11 cellular contexts compared by ENCODE assay signal in the genomic region with DNA sequence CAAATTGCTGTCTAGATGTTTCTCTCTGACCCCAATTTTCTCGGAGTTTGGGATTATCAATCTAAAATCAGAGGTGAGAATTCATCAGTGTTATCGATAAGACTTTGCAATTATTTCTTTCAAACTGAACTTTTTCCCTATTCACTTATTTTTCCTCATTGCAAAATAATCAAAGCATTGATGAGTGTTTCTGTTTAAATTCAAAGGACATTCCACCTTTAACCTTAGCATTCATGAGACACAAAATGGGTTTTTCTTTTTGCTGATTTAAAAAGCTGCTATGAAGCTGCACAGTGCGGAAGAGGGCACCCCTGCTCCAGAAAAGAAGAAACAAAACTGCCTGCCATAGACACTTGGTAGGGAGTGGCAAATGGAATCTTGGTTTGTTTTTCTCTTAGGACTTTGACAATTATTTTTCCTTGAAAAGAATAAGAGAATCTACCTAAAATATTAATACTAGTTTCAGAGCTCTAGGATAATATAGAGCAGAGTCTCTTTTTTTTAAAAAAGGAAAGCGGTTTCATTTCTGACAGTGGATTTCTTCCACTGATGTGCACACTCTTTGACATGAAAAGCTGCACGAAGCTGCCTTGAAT.
DNase-seq lines count a peak whose midpoint lies in the region; ATAC-seq lines count a peak whose summit lies in the region.
"Had no signal": no experiment of that assay in that cellular context is flagged by ENCODE, and none has a peak within 500 bp of the region (broad histone marks: within the 10 kb centered on the region; RNA-seq: fewer than 3 reads in every experiment).

No MANE protein-coding gene starts in this region.

- peak overlapping the region; percentile 98 for H3K27ac Mint-ChIP-seq in stimulated activated naive CD8-positive, alpha-beta T cell treated with anti-CD3 and anti-CD28 coated beads, Interleukin-15, Interleukin-2, amounts not matched to agents 100 ng/mL and 50 ng/mL, for 24 hours
- peak overlapping the region; percentile 90 for H3K27ac Mint-ChIP-seq in activated T-helper 1 cell treated with anti-CD3 and anti-CD28 coated beads, Interleukin-12 subunit alpha, Interleukin-12 subunit beta, Interleukin-2, Interleukin-4 antibody, amounts not matched to agents 30 ng/mL and 10 ng/mL and 1 ng/mL, durations not matched to agents 14 hours and 24 hours and 36 hours

- H3K4me3 Mint-ChIP-seq in stimulated activated naive CD8-positive, alpha-beta T cell treated with anti-CD3 and anti-CD28 coated beads, Interleukin-15, Interleukin-2, amounts not matched to agents 100 ng/mL and 50 ng/mL, for 24 hours = peak overlapping the region; percentile 71
- H3K4me3 Mint-ChIP-seq in activated T-helper 1 cell treated with anti-CD3 and anti-CD28 coated beads, Interleukin-12 subunit alpha, Interleukin-12 subunit beta, Interleukin-2, Interleukin-4 antibody, amounts not matched to agents 30 ng/mL and 10 ng/mL and 1 ng/mL, durations not matched to agents 14 hours and 24 hours and 36 hours = peak overlapping the region; percentile 51
- H3K4me3 Mint-ChIP-seq: CD4-positive, alpha-beta memory T cell had no signal

- no peak for ATAC-seq in stimulated activated naive CD8-positive, alpha-beta T cell treated with anti-CD3 and anti-CD28 coated beads, Interleukin-15, Interleukin-2, amounts not matched to agents 100 U/mL and 50 U/mL, for 24 hours
- ATAC-seq in GM21825 (IDR thresholded peaks at IDR 0.05; ENCODE audit: unreplicated experiment) = no peak
- no peak for ATAC-seq in GM19351 (IDR thresholded peaks at IDR 0.05; ENCODE audit: unreplicated experiment)

- H3K27me3 Mint-ChIP-seq in stimulated activated naive CD8-positive, alpha-beta T cell treated with anti-CD3 and anti-CD28 coated beads, Interleukin-15, Interleukin-2, amounts not matched to agents 100 ng/mL and 50 ng/mL, for 24 hours = no peaks in the 10 kb centered on the region
- peaks cover 2% of the 10 kb centered on the region for H3K27me3 Mint-ChIP-seq in activated T-helper 1 cell treated with anti-CD3 and anti-CD28 coated beads, Interleukin-12 subunit alpha, Interleukin-12 subunit beta, Interleukin-2, Interleukin-4 antibody, amounts not matched to agents 30 ng/mL and 10 ng/mL and 1 ng/mL, durations not matched to agents 14 hours and 24 hours and 36 hours (ENCODE audit: insufficient read depth)

- DNase-seq in stimulated activated naive CD8-positive, alpha-beta T cell treated with anti-CD3 and anti-CD28 coated beads, Interleukin-15, Interleukin-2, amounts not matched to agents 100 U/mL and 50 U/mL, for 24 hours = no peak
- DNase-seq in activated T-helper 1 cell treated with anti-CD3 and anti-CD28 coated beads, Interleukin-12 subunit alpha, Interleukin-12 subunit beta, Interleukin-2, Interleukin-4 antibody, amounts not matched to agents 30 ng/mL and 10 ng/mL and 1 ng/mL, durations not matched to agents 14 hours and 24 hours and 36 hours (ENCODE audit: low spot score) = no peak
- peak; percentile 26 for DNase-seq in globus pallidus (ENCODE audit: low spot score)
- DNase-seq in NCI-H2029 treated with DMSO at 0.1 percent for 48 hours (lab: John Stamatoyannopoulos, UW) = no peak
- DNase-seq in stimulated activated naive CD4-positive, alpha-beta T cell (lab: John Stamatoyannopoulos, UW) = no peak
- DNase-seq: CD4-positive, alpha-beta memory T cell; cerebellar nuclear complex; glutamatergic neuron had no signal

- H3K9me3 Mint-ChIP-seq in stimulated activated naive CD8-positive, alpha-beta T cell treated with anti-CD3 and anti-CD28 coated beads, Interleukin-15, Interleukin-2, amounts not matched to agents 100 ng/mL and 50 ng/mL, for 24 hours = no peaks in the 10 kb centered on the region
- peaks cover 6% of the 10 kb centered on the region for H3K9me3 Mint-ChIP-seq in activated T-helper 1 cell treated with anti-CD3 and anti-CD28 coated beads, Interleukin-12 subunit alpha, Interleukin-12 subunit beta, Interleukin-2, Interleukin-4 antibody, amounts not matched to agents 30 ng/mL and 10 ng/mL and 1 ng/mL, durations not matched to agents 14 hours and 24 hours and 36 hours
- H3K9me3 Mint-ChIP-seq: CD4-positive, alpha-beta memory T cell had no signal

- H3K4me1 Mint-ChIP-seq in stimulated activated naive CD8-positive, alpha-beta T cell treated with anti-CD3 and anti-CD28 coated beads, Interleukin-15, Interleukin-2, amounts not matched to agents 100 ng/mL and 50 ng/mL, for 24 hours (ENCODE audit: low read depth) = peaks cover 49% of the 10 kb centered on the region
- H3K4me1 Mint-ChIP-seq in activated T-helper 1 cell treated with anti-CD3 and anti-CD28 coated beads, Interleukin-12 subunit alpha, Interleukin-12 subunit beta, Interleukin-2, Interleukin-4 antibody, amounts not matched to agents 30 ng/mL and 10 ng/mL and 1 ng/mL, durations not matched to agents 14 hours and 24 hours and 36 hours (ENCODE audit: low read depth) = peaks cover 53% of the 10 kb centered on the region
- H3K4me1 Mint-ChIP-seq: CD4-positive, alpha-beta memory T cell had no signal

- H3K36me3 Mint-ChIP-seq in stimulated activated naive CD8-positive, alpha-beta T cell treated with anti-CD3 and anti-CD28 coated beads, Interleukin-15, Interleukin-2, amounts not matched to agents 100 ng/mL and 50 ng/mL, for 24 hours (ENCODE audit: low read depth) = peaks cover 8% of the 10 kb centered on the region
- H3K36me3 Mint-ChIP-seq in activated T-helper 1 cell treated with anti-CD3 and anti-CD28 coated beads, Interleukin-12 subunit alpha, Interleukin-12 subunit beta, Interleukin-2, Interleukin-4 antibody, amounts not matched to agents 30 ng/mL and 10 ng/mL and 1 ng/mL, durations not matched to agents 14 hours and 24 hours and 36 hours (ENCODE audit: low read depth) = peaks cover 7% of the 10 kb centered on the region
- H3K36me3 Mint-ChIP-seq: CD4-positive, alpha-beta memory T cell had no signal

- intact Hi-C loops in activated T-helper 1 cell treated with anti-CD3 and anti-CD28 coated beads, Interleukin-12 subunit alpha, Interleukin-12 subunit beta, Interleukin-2, Interleukin-4 antibody, amounts not matched to agents 30 ng/mL and 10 ng/mL and 1 ng/mL, durations not matched to agents 14 hours and 24 hours and 36 hours (cut with micrococcal nuclease) = loop anchor here (1.0 to 5.0 kb wide), 4 partner anchors 9 to 126 kb away; no protein-coding TSS in a partner anchor
